Comparison of ENCODE assay signal across 8 cellular contexts in the genomic region with DNA sequence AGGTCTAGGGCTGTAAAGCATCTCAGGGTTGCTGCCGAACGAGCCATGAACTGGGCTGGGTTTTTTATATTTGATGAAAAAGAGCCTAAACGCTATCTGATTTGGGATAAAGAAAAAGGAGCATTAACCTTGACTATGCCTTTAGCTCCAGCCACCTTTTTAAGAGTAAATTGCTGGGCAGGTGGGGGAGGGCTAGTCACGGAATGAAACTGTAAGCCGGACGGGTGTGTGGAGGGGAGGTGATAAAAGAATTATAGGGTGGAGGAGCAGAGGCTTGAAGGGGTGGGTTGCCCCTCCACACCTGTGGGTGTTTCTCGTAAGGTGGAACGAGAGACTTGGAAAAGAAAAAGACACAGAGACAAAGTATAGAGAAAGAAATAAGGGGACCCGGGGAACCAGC. TPM values are rescaled to one million over a fixed set of nuclear protein-coding genes. Genes with fewer than 3 reads are reported as not detected.
"Had no signal": no experiment of that assay in that cellular context is flagged by ENCODE, and none has a peak within 500 bp of the region (broad histone marks: within the 10 kb centered on the region; RNA-seq: fewer than 3 reads in every experiment).

No MANE protein-coding gene starts in this region.

RNA-seq across cellular contexts. Expression of a gene that starts 41.3 kb away (rescaled TPM):
- total RNA-seq: epithelial cell of proximal tubule, gastroesophageal sphincter, left ventricle myocardium inferior, osteoblast, pulmonary artery endothelial cell, sciatic nerve, spleen, temporal lobe had no signal
